In the genomic region with DNA sequence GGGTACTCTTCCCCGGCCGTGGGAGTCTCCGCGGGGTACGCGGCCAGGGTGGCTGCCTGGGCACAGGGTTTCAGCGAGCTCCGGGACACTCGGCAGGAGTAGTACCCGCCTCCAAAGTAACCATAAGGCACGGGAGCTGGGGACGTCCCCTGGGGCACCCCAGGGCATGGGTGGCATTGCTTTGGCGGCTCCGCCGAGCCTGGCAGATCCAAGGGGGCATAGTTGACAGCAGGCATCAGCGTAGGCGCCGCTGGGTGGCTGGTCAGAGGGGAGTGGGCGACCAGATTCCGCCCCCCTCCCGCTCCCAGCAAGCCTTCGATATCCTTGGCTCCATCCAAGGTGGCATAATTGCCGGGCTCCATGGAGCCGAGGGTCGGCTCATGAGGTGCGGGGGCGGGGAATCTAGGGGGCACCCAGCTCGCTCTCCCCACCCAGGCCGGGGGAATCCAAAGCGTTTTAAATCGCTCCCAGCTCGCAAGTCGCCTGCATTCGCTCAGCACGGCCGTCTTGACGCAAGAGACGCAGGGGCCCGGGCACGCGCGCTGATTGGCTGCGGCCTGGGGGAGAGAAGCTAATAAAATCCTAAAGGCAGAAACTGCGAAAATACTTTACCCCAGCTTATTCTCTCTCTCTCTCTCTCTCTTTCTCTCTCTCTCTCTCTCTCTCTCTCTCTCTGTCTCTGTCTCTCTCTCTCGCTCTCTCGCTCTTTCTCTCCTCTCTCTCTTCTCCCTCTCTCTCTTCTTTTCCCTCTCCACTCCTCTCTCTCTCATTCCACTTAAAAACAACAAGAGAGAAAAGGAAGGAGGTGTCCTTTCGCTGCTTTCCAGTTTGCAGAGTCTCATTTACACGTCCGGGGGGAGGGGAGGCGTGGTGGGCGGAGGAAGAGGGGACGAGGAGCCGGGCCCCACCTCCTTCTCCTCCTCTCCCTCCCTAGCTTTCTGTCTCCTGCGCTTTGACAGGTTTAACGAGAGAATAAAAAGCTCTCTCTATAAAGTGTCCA, we compare ENCODE assay signal across 1 cellular context.
TF ChIP-seq lines count a peak whose summit lies in the region.

A gene (minus strand): TSS at position 519 of the 1,000 bp plus-strand sequence. CDS start 157 bp downstream, at position 362.

TF ChIP-seq in WTC11, 78 proteins besides CTCF, POLR2A, EP300 and RAD21 (continued from another document):
- TF ChIP-seq, protein P1, sequence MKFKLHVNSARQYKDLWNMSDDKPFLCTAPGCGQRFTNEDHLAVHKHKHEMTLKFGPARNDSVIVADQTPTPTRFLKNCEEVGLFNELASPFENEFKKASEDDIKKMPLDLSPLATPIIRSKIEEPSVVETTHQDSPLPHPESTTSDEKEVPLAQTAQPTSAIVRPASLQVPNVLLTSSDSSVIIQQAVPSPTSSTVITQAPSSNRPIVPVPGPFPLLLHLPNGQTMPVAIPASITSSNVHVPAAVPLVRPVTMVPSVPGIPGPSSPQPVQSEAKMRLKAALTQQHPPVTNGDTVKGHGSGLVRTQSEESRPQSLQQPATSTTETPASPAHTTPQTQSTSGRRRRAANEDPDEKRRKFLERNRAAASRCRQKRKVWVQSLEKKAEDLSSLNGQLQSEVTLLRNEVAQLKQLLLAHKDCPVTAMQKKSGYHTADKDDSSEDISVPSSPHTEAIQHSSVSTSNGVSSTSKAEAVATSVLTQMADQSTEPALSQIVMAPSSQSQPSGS (CRISPR knock-in tag; IDR thresholded peaks at IDR 0.05; ENCODE audit: borderline replicate concordance, low read depth), result no peak
- TF ChIP-seq ESRRA (CRISPR knock-in tag; IDR thresholded peaks at IDR 0.05; ENCODE audit: borderline replicate concordance) (no peak), JAZF1 (CRISPR knock-in tag; IDR thresholded peaks at IDR 0.05) (no peak)
- TF ChIP-seq, protein P2, sequence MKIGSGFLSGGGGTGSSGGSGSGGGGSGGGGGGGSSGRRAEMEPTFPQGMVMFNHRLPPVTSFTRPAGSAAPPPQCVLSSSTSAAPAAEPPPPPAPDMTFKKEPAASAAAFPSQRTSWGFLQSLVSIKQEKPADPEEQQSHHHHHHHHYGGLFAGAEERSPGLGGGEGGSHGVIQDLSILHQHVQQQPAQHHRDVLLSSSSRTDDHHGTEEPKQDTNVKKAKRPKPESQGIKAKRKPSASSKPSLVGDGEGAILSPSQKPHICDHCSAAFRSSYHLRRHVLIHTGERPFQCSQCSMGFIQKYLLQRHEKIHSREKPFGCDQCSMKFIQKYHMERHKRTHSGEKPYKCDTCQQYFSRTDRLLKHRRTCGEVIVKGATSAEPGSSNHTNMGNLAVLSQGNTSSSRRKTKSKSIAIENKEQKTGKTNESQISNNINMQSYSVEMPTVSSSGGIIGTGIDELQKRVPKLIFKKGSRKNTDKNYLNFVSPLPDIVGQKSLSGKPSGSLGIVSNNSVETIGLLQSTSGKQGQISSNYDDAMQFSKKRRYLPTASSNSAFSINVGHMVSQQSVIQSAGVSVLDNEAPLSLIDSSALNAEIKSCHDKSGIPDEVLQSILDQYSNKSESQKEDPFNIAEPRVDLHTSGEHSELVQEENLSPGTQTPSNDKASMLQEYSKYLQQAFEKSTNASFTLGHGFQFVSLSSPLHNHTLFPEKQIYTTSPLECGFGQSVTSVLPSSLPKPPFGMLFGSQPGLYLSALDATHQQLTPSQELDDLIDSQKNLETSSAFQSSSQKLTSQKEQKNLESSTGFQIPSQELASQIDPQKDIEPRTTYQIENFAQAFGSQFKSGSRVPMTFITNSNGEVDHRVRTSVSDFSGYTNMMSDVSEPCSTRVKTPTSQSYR (CRISPR knock-in tag; IDR thresholded peaks at IDR 0.05), result no peak
- TF ChIP-seq, protein P3, sequence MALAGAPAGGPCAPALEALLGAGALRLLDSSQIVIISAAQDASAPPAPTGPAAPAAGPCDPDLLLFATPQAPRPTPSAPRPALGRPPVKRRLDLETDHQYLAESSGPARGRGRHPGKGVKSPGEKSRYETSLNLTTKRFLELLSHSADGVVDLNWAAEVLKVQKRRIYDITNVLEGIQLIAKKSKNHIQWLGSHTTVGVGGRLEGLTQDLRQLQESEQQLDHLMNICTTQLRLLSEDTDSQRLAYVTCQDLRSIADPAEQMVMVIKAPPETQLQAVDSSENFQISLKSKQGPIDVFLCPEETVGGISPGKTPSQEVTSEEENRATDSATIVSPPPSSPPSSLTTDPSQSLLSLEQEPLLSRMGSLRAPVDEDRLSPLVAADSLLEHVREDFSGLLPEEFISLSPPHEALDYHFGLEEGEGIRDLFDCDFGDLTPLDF (CRISPR knock-in tag; IDR thresholded peaks at IDR 0.05), result no peak
TF ChIP-seq in WTC11: peak in this region for 0.
